ENCODE assay signal across 1 cellular context in the genomic region with DNA sequence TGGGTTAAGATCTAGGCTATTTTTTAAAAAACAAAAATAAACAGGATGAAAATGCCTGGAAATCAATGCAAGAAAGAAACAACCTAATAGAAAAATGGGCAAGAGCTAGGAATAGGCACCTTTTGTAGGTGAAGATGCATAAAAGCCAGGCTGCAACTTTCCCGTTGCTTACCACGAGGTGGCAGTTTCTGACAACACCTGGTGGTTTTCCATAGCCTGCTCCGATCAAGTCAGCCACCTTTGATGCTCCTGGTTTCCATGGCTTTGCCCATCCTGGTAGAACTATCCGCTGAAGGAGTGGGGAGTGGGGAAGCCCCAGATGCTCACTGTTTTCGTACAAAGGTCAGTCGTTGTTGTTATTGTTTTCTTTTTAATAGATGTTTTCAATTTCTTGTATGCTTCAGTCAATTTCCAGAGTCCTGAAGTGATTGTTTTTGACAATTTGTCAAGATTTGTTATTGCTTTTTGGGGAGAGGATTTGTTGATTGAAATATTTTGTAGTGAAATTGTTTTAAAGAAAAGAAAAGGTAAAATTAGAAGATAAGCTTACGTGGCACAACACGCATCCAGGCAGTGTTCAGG.
TF ChIP-seq lines count a peak whose summit lies in the region.

No MANE protein-coding gene starts in this region.

TF ChIP-seq in HepG2, 621 proteins besides CTCF, POLR2A, EP300 and RAD21:
- peak; percentile 87 for TF ChIP-seq SMC3 (IDR thresholded peaks at IDR 0.05; ENCODE audit: low read length)
- 0 out of 2 replicates have a peak, but pooled peaks have one; percentile 30 for TF ChIP-seq FOXK1 (CRISPR knock-in tag; IDR thresholded peaks at IDR 0.05; ENCODE audit: borderline replicate concordance, low read depth)
- peak; percentile 29; the same call in 1 of the 2 replicates for TF ChIP-seq KDM2A (CRISPR knock-in tag; IDR thresholded peaks at IDR 0.05; ENCODE audit: borderline replicate concordance, low read depth)
- TF ChIP-seq STAG1 (CRISPR knock-in tag; IDR thresholded peaks at IDR 0.05): peak; percentile 74
- no peak for TF ChIP-seq ZNF12 (CRISPR knock-in tag; IDR thresholded peaks at IDR 0.05)
- TF ChIP-seq, protein P1, sequence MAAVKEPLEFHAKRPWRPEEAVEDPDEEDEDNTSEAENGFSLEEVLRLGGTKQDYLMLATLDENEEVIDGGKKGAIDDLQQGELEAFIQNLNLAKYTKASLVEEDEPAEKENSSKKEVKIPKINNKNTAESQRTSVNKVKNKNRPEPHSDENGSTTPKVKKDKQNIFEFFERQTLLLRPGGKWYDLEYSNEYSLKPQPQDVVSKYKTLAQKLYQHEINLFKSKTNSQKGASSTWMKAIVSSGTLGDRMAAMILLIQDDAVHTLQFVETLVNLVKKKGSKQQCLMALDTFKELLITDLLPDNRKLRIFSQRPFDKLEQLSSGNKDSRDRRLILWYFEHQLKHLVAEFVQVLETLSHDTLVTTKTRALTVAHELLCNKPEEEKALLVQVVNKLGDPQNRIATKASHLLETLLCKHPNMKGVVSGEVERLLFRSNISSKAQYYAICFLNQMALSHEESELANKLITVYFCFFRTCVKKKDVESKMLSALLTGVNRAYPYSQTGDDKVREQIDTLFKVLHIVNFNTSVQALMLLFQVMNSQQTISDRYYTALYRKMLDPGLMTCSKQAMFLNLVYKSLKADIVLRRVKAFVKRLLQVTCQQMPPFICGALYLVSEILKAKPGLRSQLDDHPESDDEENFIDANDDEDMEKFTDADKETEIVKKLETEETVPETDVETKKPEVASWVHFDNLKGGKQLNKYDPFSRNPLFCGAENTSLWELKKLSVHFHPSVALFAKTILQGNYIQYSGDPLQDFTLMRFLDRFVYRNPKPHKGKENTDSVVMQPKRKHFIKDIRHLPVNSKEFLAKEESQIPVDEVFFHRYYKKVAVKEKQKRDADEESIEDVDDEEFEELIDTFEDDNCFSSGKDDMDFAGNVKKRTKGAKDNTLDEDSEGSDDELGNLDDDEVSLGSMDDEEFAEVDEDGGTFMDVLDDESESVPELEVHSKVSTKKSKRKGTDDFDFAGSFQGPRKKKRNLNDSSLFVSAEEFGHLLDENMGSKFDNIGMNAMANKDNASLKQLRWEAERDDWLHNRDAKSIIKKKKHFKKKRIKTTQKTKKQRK (IDR thresholded peaks at IDR 0.05; ENCODE audit: low read length): no peak
- no peak for TF ChIP-seq ZFP62 (CRISPR knock-in tag; IDR thresholded peaks at IDR 0.05)
